In the genomic region with DNA sequence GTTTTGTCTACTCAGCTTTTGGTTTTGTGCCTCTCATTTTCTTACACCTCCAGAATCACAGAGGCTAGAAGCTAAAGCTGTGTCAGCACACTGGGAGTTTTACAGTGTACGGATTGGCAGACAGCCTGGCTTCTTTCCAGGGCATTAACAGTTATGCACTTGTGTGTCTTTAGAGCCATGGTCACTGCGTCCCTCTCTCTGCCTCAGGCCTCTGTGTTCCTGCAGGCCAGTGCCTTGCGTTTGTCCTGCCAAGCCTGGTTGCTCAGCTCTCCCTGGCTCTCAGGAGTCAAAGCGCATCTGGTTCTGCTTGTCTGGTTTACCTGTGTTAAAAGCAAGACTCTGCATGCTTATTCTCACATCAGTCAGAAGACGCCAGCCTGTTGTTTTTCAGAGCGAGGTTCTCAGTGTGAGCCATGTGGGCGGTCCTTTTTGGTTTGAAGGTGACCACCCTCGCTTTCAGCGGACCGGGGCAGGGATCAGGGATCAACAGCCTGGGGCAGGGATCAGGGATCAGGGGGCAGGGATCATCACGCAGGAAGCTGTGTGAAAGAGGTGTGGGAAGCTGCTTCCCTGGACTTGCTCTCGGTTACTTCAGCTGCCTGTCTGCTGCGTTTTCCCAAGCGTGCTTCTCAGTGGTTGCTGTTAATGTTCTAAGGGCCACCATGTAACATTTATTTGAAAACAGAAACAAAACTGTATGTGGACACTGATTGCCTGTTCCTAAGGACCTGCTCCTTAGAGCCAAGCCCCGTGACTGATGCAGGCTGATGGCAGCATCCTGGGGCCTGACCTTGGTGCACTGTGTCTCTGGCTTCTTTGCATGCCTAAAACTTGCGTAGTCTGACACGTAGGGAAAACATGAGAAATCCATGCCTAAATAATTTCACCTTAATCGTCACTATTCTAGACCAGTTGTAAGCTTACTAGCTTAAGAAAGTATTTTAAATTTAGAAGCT, we compare ENCODE assay signal across 13 cellular contexts.
DNase-seq lines count a peak whose midpoint lies in the region; ATAC-seq and TF ChIP-seq lines count a peak whose summit lies in the region.
"Had no signal": no experiment of that assay in that cellular context is flagged by ENCODE, and none has a peak within 500 bp of the region (broad histone marks: within the 10 kb centered on the region; RNA-seq: fewer than 3 reads in every experiment).

No MANE protein-coding gene starts in this region.

- ATAC-seq in left lobe of liver = peak; percentile 90
- ATAC-seq in mucosa of descending colon = no peak
- ATAC-seq: stimulated activated naive CD8-positive, alpha-beta T cell treated with anti-CD3 and anti-CD28 coated beads, Interleukin-15, amount 100 ng/mL, for 72 hours; T-helper 17 cell had no signal

- H3K27ac ChIP-seq in ectodermal cell (ENCODE audit: insufficient read depth, low read depth, low read length, poor library complexity, severe bottlenecking) = peak overlapping the region; percentile 62

- H3K4me1 ChIP-seq in ectodermal cell (ENCODE audit: control insufficient read depth, insufficient read depth, low read length) = no peaks in the 10 kb centered on the region
- H3K4me1 ChIP-seq in mucosa of descending colon (ENCODE audit: low read depth) = no peaks in the 10 kb centered on the region

- H3K4me3 ChIP-seq in ectodermal cell (ENCODE audit: insufficient read depth, low read depth, low read length) (no peak overlapping the region), mucosa of descending colon (no peak overlapping the region)

- TF ChIP-seq CTCF in mucosa of descending colon (IDR thresholded peaks at IDR 0.05) = no peak

- no peaks in the 10 kb centered on the region for H3K27me3 ChIP-seq in ectodermal cell (ENCODE audit: control insufficient read depth, insufficient read depth, low read length, poor library complexity, severe bottlenecking)

- intact Hi-C loops in mucosa of descending colon (cut with DNase I, micrococcal nuclease) = no loop called here

- WGBS in ectodermal cell, 2 experiments = 67 to 74% methylated on average over 18 of the region's 18 CpGs

- H3K9me3 ChIP-seq in ectodermal cell (ENCODE audit: control insufficient read depth, low read length) (no peaks in the 10 kb centered on the region), mucosa of descending colon (no peaks in the 10 kb centered on the region)

- DNase-seq in M059J (ENCODE audit: low read depth) = peak; percentile 22
- peak; percentile 85 for DNase-seq in left lobe of liver (ENCODE audit: low spot score)
- peak; percentile 48 for DNase-seq in retina
- DNase-seq in mucosa of descending colon = no peak
- no peak for DNase-seq in activated effector memory CD4-positive, alpha-beta T cell treated with Interleukin-2 at 50 U/mL for 16 hours
- DNase-seq in activated CD8-positive, alpha-beta memory T cell treated with anti-CD3 and anti-CD28 coated beads for 24 hours = no peak
- DNase-seq in activated gamma-delta T cell (lab: John Stamatoyannopoulos, UW) = no peak
- DNase-seq: aorta; CD4-positive, alpha-beta T cell; NCI-H1105 treated with DMSO at 0.1 percent for 48 hours; stimulated activated naive CD8-positive, alpha-beta T cell treated with anti-CD3 and anti-CD28 coated beads, Interleukin-15, amount 100 ng/mL, for 72 hours; T-helper 17 cell had no signal

- H3K36me3 ChIP-seq in ectodermal cell (ENCODE audit: control insufficient read depth, insufficient read depth, low read length) = no peaks in the 10 kb centered on the region
- no peaks in the 10 kb centered on the region for H3K36me3 ChIP-seq in mucosa of descending colon (ENCODE audit: low read depth)

Comparison
In these comparisons a context has a peak if more than half of its experiments do, and no peak if none do; other contexts are left out.
1. DNase-seq: peak in M059J (single experiment), left lobe of liver (single experiment) and retina (single experiment); none in mucosa of descending colon (0 of 3), activated effector memory CD4-positive, alpha-beta T cell treated with Interleukin-2 at 50 U/mL for 16 hours (single experiment), activated CD8-positive, alpha-beta memory T cell treated with anti-CD3 and anti-CD28 coated beads for 24 hours (single experiment) and activated gamma-delta T cell (single experiment).